8 cellular contexts compared by ENCODE assay signal in genomic region chr9:31799953-31800609, GRCh38.
DNase-seq lines count a peak whose midpoint lies in the region; ATAC-seq and TF ChIP-seq lines count a peak whose summit lies in the region.
"Had no signal": no experiment of that assay in that cellular context is flagged by ENCODE, and none has a peak within 500 bp of the region (broad histone marks: within the 10 kb centered on the region; RNA-seq: fewer than 3 reads in every experiment).

No MANE protein-coding gene starts in this region.

- no peaks in the 10 kb centered on the region for H3K9me3 Mint-ChIP-seq in mesothelial cell of epicardium

- TF ChIP-seq POLR2A in GM18505 (IDR thresholded peaks at IDR 0.05; ENCODE audit: borderline replicate concordance, extremely low read depth, insufficient read depth, insufficient read length) = no peak

- no peak overlapping the region for H3K4me3 Mint-ChIP-seq in mesothelial cell of epicardium

- peak; percentile 59 for ATAC-seq in GM18868 (IDR thresholded peaks at IDR 0.05; ENCODE audit: unreplicated experiment)
- ATAC-seq in HG02588 (IDR thresholded peaks at IDR 0.05; ENCODE audit: unreplicated experiment) = no peak
- ATAC-seq in GM18505 (IDR thresholded peaks at IDR 0.05; ENCODE audit: unreplicated experiment) = no peak

- DNase-seq in NCI-H1694 treated with DMSO at 0.1 percent for 48 hours (lab: John Stamatoyannopoulos, UW) (peak; percentile 82), astrocyte of the cerebellum (ENCODE audit: low read depth) (peak; percentile 20), mesothelial cell of epicardium (ENCODE audit: low spot score in 2 of 2, unreplicated experiment in 2 of 2) (no peak), mesenteric fat pad (ENCODE audit: low spot score) (no peak)
- DNase-seq: pancreas had no signal

- peaks cover 7% of the 10 kb centered on the region for H3K27me3 Mint-ChIP-seq in mesothelial cell of epicardium (ENCODE audit: low read depth)

- H3K36me3 Mint-ChIP-seq in mesothelial cell of epicardium = no peaks in the 10 kb centered on the region

- in situ Hi-C loops in astrocyte of the cerebellum (cut with HindIII; ENCODE audit: low sequenced_read_pairs) = no loop called here

- TF ChIP-seq CTCF in astrocyte of the cerebellum (IDR thresholded peaks at IDR 0.05; ENCODE audit: low read depth, low read length, missing control alignments) = peak; percentile 62
- TF ChIP-seq CTCF in mesothelial cell of epicardium (IDR thresholded peaks at IDR 0.05; ENCODE audit: unreplicated experiment) = peak; percentile 28

- no peak overlapping the region for H3K4me3 ChIP-seq in astrocyte of the cerebellum (ENCODE audit: low read depth, low read length)
- H3K4me3 ChIP-seq: pancreas had no signal

- no peak overlapping the region for H3K27ac Mint-ChIP-seq in mesothelial cell of epicardium

- no peaks in the 10 kb centered on the region for H3K4me1 Mint-ChIP-seq in mesothelial cell of epicardium

Comparison
In these comparisons a context has a peak if more than half of its experiments do, and no peak if none do; other contexts are left out.
1. DNase-seq: peak in NCI-H1694 treated with DMSO at 0.1 percent for 48 hours (single experiment) and astrocyte of the cerebellum (single experiment); none in mesothelial cell of epicardium (0 of 2) and mesenteric fat pad (single experiment).